ENCODE assay signal across 8 cellular contexts in the genomic region with DNA sequence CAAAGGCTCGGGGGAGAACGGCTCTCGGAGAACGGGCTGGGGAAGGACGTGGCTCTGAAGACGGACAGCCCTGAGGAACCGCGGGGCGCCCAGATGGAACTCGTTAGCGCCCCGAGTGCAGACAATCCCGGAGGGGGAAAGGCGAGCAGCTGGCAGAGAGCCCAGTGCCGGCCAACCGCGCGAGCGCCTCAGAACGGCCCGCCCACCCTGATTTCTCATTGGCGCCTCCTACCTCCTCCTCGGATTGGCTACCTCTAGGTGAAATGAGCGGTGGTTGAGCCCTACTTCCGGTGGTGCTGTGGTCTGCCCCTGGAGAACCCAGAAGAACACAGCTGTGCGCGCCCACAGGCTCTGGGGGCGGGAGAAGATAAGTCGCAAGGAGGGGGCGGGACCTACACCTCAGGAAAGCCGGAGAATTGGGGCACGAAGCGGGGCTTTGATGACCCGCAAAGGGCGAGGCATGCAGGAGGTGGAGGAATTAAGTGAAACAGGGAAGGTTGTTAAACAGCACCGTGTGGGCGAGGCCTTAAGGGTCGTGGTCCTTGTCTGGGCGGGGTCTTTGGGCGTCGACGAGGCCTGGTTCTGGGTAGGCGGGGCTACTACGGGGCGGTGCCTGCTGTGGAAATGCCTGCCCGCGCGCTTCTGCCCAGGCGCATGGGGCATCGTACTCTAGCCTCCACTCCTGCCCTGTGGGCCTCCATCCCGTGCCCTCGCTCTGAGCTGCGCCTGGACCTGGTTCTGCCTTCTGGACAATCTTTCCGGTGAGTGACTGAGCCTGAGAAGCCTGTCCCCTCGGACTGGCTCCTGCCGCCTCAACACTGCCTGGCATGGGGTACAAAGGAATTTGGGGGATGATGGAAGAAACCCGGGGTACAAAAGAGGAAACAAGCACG. TPM values are rescaled to one million over a fixed set of nuclear protein-coding genes. Genes with fewer than 3 reads are reported as not detected.
DNase-seq lines count a peak whose midpoint lies in the region; ATAC-seq and TF ChIP-seq lines count a peak whose summit lies in the region.

Gene OGG1, plus strand, starts transcription at position 290 of the 893 bp plus-strand sequence. Its CDS starts 335 bp downstream, at position 625.

- peaks cover 4% of the 10 kb centered on the region for H3K79me2 ChIP-seq in DND-41 (ENCODE audit: insufficient read depth, low read length)
- peaks cover 23% of the 10 kb centered on the region for H3K79me2 ChIP-seq in GM23248 (ENCODE audit: insufficient read depth)

- H3F3A ChIP-seq in GM23248 (ENCODE audit: insufficient read depth) = peaks cover 24% of the 10 kb centered on the region

- peak within 1 kb of the TSS; percentile 96 for H3K4me3 Mint-ChIP-seq in activated T-helper 1 cell treated with anti-CD3 and anti-CD28 coated beads, Interleukin-12 subunit alpha, Interleukin-12 subunit beta, Interleukin-2, Interleukin-4 antibody, amounts not matched to agents 30 ng/mL and 10 ng/mL and 1 ng/mL, durations not matched to agents 14 hours and 24 hours and 36 hours
- peak within 1 kb of the TSS; percentile 93 to 98 (median 96) for H3K4me3 Mint-ChIP-seq in naive thymus-derived CD4-positive, alpha-beta T cell
- H3K4me3 Mint-ChIP-seq in stimulated activated naive B cell treated with anti-CD40 and anti-IgM and Interleukin-4, amounts not matched to agents 10 μg/mL and 1 μg/mL and 100 μg/mL, for 72 hours = peak within 1 kb of the TSS; percentile 86 to 99

- TF ChIP-seq CTCF in DND-41 (IDR thresholded peaks at IDR 0.05; ENCODE audit: borderline replicate concordance, extremely low read depth, low read length, poor library complexity, severe bottlenecking) = no peak

- no peaks in the 10 kb centered on the region for H3K27me3 Mint-ChIP-seq in activated T-helper 1 cell treated with anti-CD3 and anti-CD28 coated beads, Interleukin-12 subunit alpha, Interleukin-12 subunit beta, Interleukin-2, Interleukin-4 antibody, amounts not matched to agents 30 ng/mL and 10 ng/mL and 1 ng/mL, durations not matched to agents 14 hours and 24 hours and 36 hours (ENCODE audit: insufficient read depth)
- no peaks in the 10 kb centered on the region for H3K27me3 Mint-ChIP-seq in naive thymus-derived CD4-positive, alpha-beta T cell
- H3K27me3 Mint-ChIP-seq in stimulated activated naive B cell treated with anti-CD40 and anti-IgM and Interleukin-4, amounts not matched to agents 10 μg/mL and 1 μg/mL and 100 μg/mL, for 72 hours = no peaks in the 10 kb centered on the region

- H3K27me3 ChIP-seq in DND-41 (ENCODE audit: insufficient read depth, low read length, poor library complexity) (no peaks in the 10 kb centered on the region), GM23248 (replicated peaks; ENCODE audit: insufficient read depth) (no peaks in the 10 kb centered on the region)
- H3K27me3 ChIP-seq in naive thymus-derived CD4-positive, alpha-beta T cell (ENCODE audit: control insufficient read depth in 2 of 2, insufficient read depth in 2 of 2, low read length in 2 of 2) = no peaks in the 10 kb centered on the region

- H3K4me1 ChIP-seq in DND-41 (ENCODE audit: insufficient read depth, low read length) (peaks cover 26% of the 10 kb centered on the region), GM23248 (ENCODE audit: insufficient read depth) (peaks cover 19% of the 10 kb centered on the region; the same call in 1 of the 2 replicates)
- peaks cover 13 to 22% of the 10 kb centered on the region in 2 donors for H3K4me1 ChIP-seq in naive thymus-derived CD4-positive, alpha-beta T cell (ENCODE audit: control insufficient read depth in 2 of 2, insufficient read depth in 2 of 2, low read length in 2 of 2)

- peaks cover 52% of the 10 kb centered on the region for H3K36me3 ChIP-seq in DND-41 (ENCODE audit: insufficient read depth, low read length)
- H3K36me3 ChIP-seq in GM23248 (ENCODE audit: low read depth) = peaks cover 20% of the 10 kb centered on the region; the same call in 1 of the 2 replicates
- peaks cover 16 to 52% (median 17%) of the 10 kb centered on the region in 3 experiments for H3K36me3 ChIP-seq in naive thymus-derived CD4-positive, alpha-beta T cell (ENCODE audit: control insufficient read depth in 2 of 3, insufficient read depth in 3 of 3, low read length in 3 of 3)

- WGBS in GM23248 (ENCODE audit: low coverage in 1 of 2, low lambda C conversion rate in 2 of 2, missing lambda C conversion rate in 2 of 2), 2 experiments = 1% methylated on average over 49 to 58 of the region's 58 CpGs

- CTCF ChIA-PET in naive thymus-derived CD4-positive, alpha-beta T cell (lab: Charles Lee) = interaction anchor here (1.8 kb wide), 1 partner anchor 23 kb away, joined by 7 read pairs; no protein-coding TSS in a partner anchor

- POLR2A ChIA-PET in naive thymus-derived CD4-positive, alpha-beta T cell (lab: Charles Lee) = interaction anchor here (0.8 to 3.2 kb wide), 14 partner anchors 12 to 571 kb away, joined by 3 to 33 read pairs (median 4); partner anchors contain the start of genes ARPC4, BRPF1, CRELD1 and MTMR14

- H3K9ac ChIP-seq in DND-41 (ENCODE audit: low read depth, low read length) = peak within 1 kb of the TSS; percentile 60
- peak within 1 kb of the TSS; percentile 85 for H3K9ac ChIP-seq in GM23248

- peaks cover 61% of the 10 kb centered on the region for H3K4me1 Mint-ChIP-seq in activated T-helper 1 cell treated with anti-CD3 and anti-CD28 coated beads, Interleukin-12 subunit alpha, Interleukin-12 subunit beta, Interleukin-2, Interleukin-4 antibody, amounts not matched to agents 30 ng/mL and 10 ng/mL and 1 ng/mL, durations not matched to agents 14 hours and 24 hours and 36 hours (ENCODE audit: low read depth)
- peaks cover 30 to 58% (median 47%) of the 10 kb centered on the region in 7 donors for H3K4me1 Mint-ChIP-seq in naive thymus-derived CD4-positive, alpha-beta T cell
- H3K4me1 Mint-ChIP-seq in stimulated activated naive B cell treated with anti-CD40 and anti-IgM and Interleukin-4, amounts not matched to agents 10 μg/mL and 1 μg/mL and 100 μg/mL, for 72 hours = peaks cover 44 to 74% of the 10 kb centered on the region in 2 donors

- H2AFZ ChIP-seq in DND-41 (ENCODE audit: low read depth, low read length) (peak within 1 kb of the TSS; percentile 91), GM23248 (peak within 1 kb of the TSS; percentile 87)

- no peaks in the 10 kb centered on the region; the same call in 1 of the 2 replicates for H4K20me1 ChIP-seq in DND-41 (ENCODE audit: insufficient read depth, low read length)
- H4K20me1 ChIP-seq in GM23248 (ENCODE audit: insufficient read depth) = no peaks in the 10 kb centered on the region

- no peaks in the 10 kb centered on the region for H3K9me2 ChIP-seq in GM23248 (ENCODE audit: insufficient read depth)

- H3K36me3 Mint-ChIP-seq in activated T-helper 1 cell treated with anti-CD3 and anti-CD28 coated beads, Interleukin-12 subunit alpha, Interleukin-12 subunit beta, Interleukin-2, Interleukin-4 antibody, amounts not matched to agents 30 ng/mL and 10 ng/mL and 1 ng/mL, durations not matched to agents 14 hours and 24 hours and 36 hours (ENCODE audit: low read depth) = peaks cover 49% of the 10 kb centered on the region
- H3K36me3 Mint-ChIP-seq in naive thymus-derived CD4-positive, alpha-beta T cell = peaks cover 0 to 37% (median 21%) of the 10 kb centered on the region in 5 donors
- peaks cover 31 to 67% of the 10 kb centered on the region in 2 donors for H3K36me3 Mint-ChIP-seq in stimulated activated naive B cell treated with anti-CD40 and anti-IgM and Interleukin-4, amounts not matched to agents 10 μg/mL and 1 μg/mL and 100 μg/mL, for 72 hours

- peak within 1 kb of the TSS; percentile 94 for H3K4me2 ChIP-seq in DND-41 (ENCODE audit: insufficient read depth, low read length)
- peak within 1 kb of the TSS; percentile 95 for H3K4me2 ChIP-seq in GM23248 (ENCODE audit: unreplicated experiment)

- in situ Hi-C loops in GM23248 (cut with MboI) = no loop called here

- intact Hi-C loops in activated T-helper 1 cell treated with anti-CD3 and anti-CD28 coated beads, Interleukin-12 subunit alpha, Interleukin-12 subunit beta, Interleukin-2, Interleukin-4 antibody, amounts not matched to agents 30 ng/mL and 10 ng/mL and 1 ng/mL, durations not matched to agents 14 hours and 24 hours and 36 hours (cut with micrococcal nuclease) = loop anchor here (1.0 to 5.0 kb wide), 12 partner anchors 19 to 353 kb away; partner anchors contain the start of genes BRPF1, CAMK1, CRELD1 and EMC3
- intact Hi-C loops in naive thymus-derived CD4-positive, alpha-beta T cell (cut with micrococcal nuclease) = loop anchor here (1.0 to 2.0 kb wide), 15 partner anchors 19 to 571 kb away; partner anchors contain the start of genes BRPF1 (in 2 of the 2), CAMK1 (in 2 of the 2), JAGN1 (in 2 of the 2) and MTMR14 (in 2 of the 2)

- DNase-seq in DND-41 (peak; percentile 99), GM23248 (peak; percentile 99), Kasumi-1 (lab: John Stamatoyannopoulos, UW) (peak; percentile 96 to 97), RPMI7951 (ENCODE audit: low read depth) (peak; percentile 100), fibroblast of gingiva (ENCODE audit: low read depth) (peak; percentile 99)
- DNase-seq in activated T-helper 1 cell treated with anti-CD3 and anti-CD28 coated beads, Interleukin-12 subunit alpha, Interleukin-12 subunit beta, Interleukin-2, Interleukin-4 antibody, amounts not matched to agents 30 ng/mL and 10 ng/mL and 1 ng/mL, durations not matched to agents 14 hours and 24 hours and 36 hours (ENCODE audit: low spot score) = peak; percentile 96
- DNase-seq in naive thymus-derived CD4-positive, alpha-beta T cell = peak; percentile 77 to 95 (median 94)
- DNase-seq in stimulated activated naive B cell treated with anti-CD40 and anti-IgM and Interleukin-4, amounts not matched to agents 10 μg/mL and 1 μg/mL and 100 μg/mL, for 72 hours = peak; percentile 97

- H3K27ac Mint-ChIP-seq in activated T-helper 1 cell treated with anti-CD3 and anti-CD28 coated beads, Interleukin-12 subunit alpha, Interleukin-12 subunit beta, Interleukin-2, Interleukin-4 antibody, amounts not matched to agents 30 ng/mL and 10 ng/mL and 1 ng/mL, durations not matched to agents 14 hours and 24 hours and 36 hours = peak within 1 kb of the TSS; percentile 95
- H3K27ac Mint-ChIP-seq in naive thymus-derived CD4-positive, alpha-beta T cell = peak within 1 kb of the TSS; percentile 86 to 96 (median 93)
- peak within 1 kb of the TSS; percentile 97 for H3K27ac Mint-ChIP-seq in stimulated activated naive B cell treated with anti-CD40 and anti-IgM and Interleukin-4, amounts not matched to agents 10 μg/mL and 1 μg/mL and 100 μg/mL, for 72 hours

- peak; percentile 95 for ATAC-seq in DND-41 (ENCODE audit: insufficient read depth, low read depth)
- ATAC-seq in naive thymus-derived CD4-positive, alpha-beta T cell = peak; percentile 97
- peak; percentile 90 to 93 for ATAC-seq in stimulated activated naive B cell treated with anti-CD40 and anti-IgM and Interleukin-4, amounts not matched to agents 10 μg/mL and 1 μg/mL and 100 μg/mL, for 72 hours (replicated peaks)

- H3K27ac ChIP-seq in DND-41 (ENCODE audit: low read length) (peak within 1 kb of the TSS; percentile 75), GM23248 (peak within 1 kb of the TSS; percentile 90)
- peak within 1 kb of the TSS; percentile 73 for H3K27ac ChIP-seq in naive thymus-derived CD4-positive, alpha-beta T cell (ENCODE audit: low read depth, low read length)

- no peaks in the 10 kb centered on the region for H3K9me3 Mint-ChIP-seq in activated T-helper 1 cell treated with anti-CD3 and anti-CD28 coated beads, Interleukin-12 subunit alpha, Interleukin-12 subunit beta, Interleukin-2, Interleukin-4 antibody, amounts not matched to agents 30 ng/mL and 10 ng/mL and 1 ng/mL, durations not matched to agents 14 hours and 24 hours and 36 hours
- peaks cover 0 to 2% (median 0%) of the 10 kb centered on the region in 11 donors for H3K9me3 Mint-ChIP-seq in naive thymus-derived CD4-positive, alpha-beta T cell
- no peaks in the 10 kb centered on the region for H3K9me3 Mint-ChIP-seq in stimulated activated naive B cell treated with anti-CD40 and anti-IgM and Interleukin-4, amounts not matched to agents 10 μg/mL and 1 μg/mL and 100 μg/mL, for 72 hours

- H3K4me3 ChIP-seq in DND-41 (ENCODE audit: low read depth in 1 of 2, low read length in 2 of 2) (peak within 1 kb of the TSS; percentile 49 to 78; a peak in 3 of 4 replicates), GM23248 (peak within 1 kb of the TSS; percentile 100)
- peak within 1 kb of the TSS; percentile 84 for H3K4me3 ChIP-seq in naive thymus-derived CD4-positive, alpha-beta T cell (ENCODE audit: low read length)

- no peaks in the 10 kb centered on the region for H3K9me3 ChIP-seq in DND-41 (ENCODE audit: insufficient read depth, low read length, severe bottlenecking)
- no peaks in the 10 kb centered on the region for H3K9me3 ChIP-seq in GM23248 (ENCODE audit: low read depth)
- H3K9me3 ChIP-seq in naive thymus-derived CD4-positive, alpha-beta T cell (ENCODE audit: control insufficient read depth in 2 of 3, low read length in 3 of 3) = no peaks in the 10 kb centered on the region

RNA-seq across cellular contexts. Expression of gene OGG1, which starts in this region (rescaled TPM):
- 18.0 and 36.5 TPM in 2 replicates for total RNA-seq in GM23248 (2014; rRNA removed; shearing (Covaris generic))
- 23.0 and 24.6 TPM in 2 replicates for polyA plus RNA-seq in GM23248 (2016; fragmentation: Nextera tagmentation; extraction: Ambion mirVana)
- total RNA-seq in RPMI7951 (2014; rRNA removed; shearing (Covaris generic)) = 31.2 and 34.4 TPM in 2 replicates
- 40.2 and 40.6 TPM in 2 replicates for total RNA-seq in activated T-helper 1 cell treated with anti-CD3 and anti-CD28 coated beads, Interleukin-12 subunit alpha, Interleukin-12 subunit beta, Interleukin-2, Interleukin-4 antibody, amounts not matched to agents 30 ng/mL and 10 ng/mL and 1 ng/mL, durations not matched to agents 14 hours and 24 hours and 36 hours
- total RNA-seq in naive thymus-derived CD4-positive, alpha-beta T cell = 10 to 100 TPM; 18.8 to 42.9 (median 31.6) TPM
- 10 to 100 TPM; 18.4 to 26.8 TPM for polyA plus RNA-seq in naive thymus-derived CD4-positive, alpha-beta T cell

Comparison
In these comparisons a context has a peak if more than half of its experiments do, and no peak if none do; other contexts are left out.
1. Peak in every context shown above with its lines: DNase-seq, ATAC-seq, H3K4me3 ChIP-seq and H3K27ac ChIP-seq.